24 cellular contexts compared by ENCODE assay signal in the genomic region with DNA sequence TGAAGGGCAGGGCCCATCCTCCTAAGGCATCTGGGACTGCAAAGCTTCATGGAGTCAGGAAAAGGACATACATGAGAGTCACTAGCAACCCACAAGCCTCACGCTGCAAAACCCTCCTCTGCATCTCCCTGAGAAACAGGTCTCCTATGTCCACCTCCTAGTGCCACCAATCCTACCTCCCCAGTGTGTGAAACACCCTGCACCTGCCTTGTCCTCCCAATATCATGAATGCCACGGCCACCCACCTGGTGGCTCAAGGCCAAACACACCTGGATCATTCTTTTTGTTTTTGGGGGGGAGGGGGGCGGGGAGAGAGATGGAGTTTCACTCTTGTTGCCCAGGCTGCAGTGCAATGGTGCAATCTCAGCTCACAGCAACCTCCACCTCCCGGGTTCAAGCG.
DNase-seq lines count a peak whose midpoint lies in the region; ATAC-seq, FAIRE-seq and TF ChIP-seq lines count a peak whose summit lies in the region.
"Had no signal": no experiment of that assay in that cellular context is flagged by ENCODE, and none has a peak within 500 bp of the region (broad histone marks: within the 10 kb centered on the region; RNA-seq: fewer than 3 reads in every experiment).

No MANE protein-coding gene starts in this region.

- H3K18ac ChIP-seq in H9 (ENCODE audit: insufficient read length, low read depth, low read length) (no peak overlapping the region), H1 (ENCODE audit: extremely low read depth, low read length) (no peak overlapping the region)

- POLR2A ChIA-PET in H1 (lab: Charles Lee; ENCODE audit: partially characterized antibody), result interaction anchor here (1.2 to 1.5 kb wide), 2 partner anchors 9 kb away, joined by 3 read pairs; no protein-coding TSS in a partner anchor

- H3K4me2 ChIP-seq in H9 (ENCODE audit: insufficient read depth, insufficient read length, low read length) (no peak overlapping the region), H1 (ENCODE audit: insufficient read depth in 1 of 2, low read depth in 2 of 2, low read length in 2 of 2) (no peak overlapping the region)
- H3K4me2 ChIP-seq: SK-N-SH had no signal

- H2BK20ac ChIP-seq in H9 (ENCODE audit: low read depth, low read length, poor library complexity, severe bottlenecking), result no peak overlapping the region
- no peak overlapping the region for H2BK20ac ChIP-seq in H1 (ENCODE audit: low read length)

- WGBS in H9 (ENCODE audit: extremely low coverage, insufficient read length, low lambda C conversion rate), result no CpG with 5 or more reads among the region's 5 CpGs
- WGBS in H1 (ENCODE audit: extremely low coverage in 1 of 2, insufficient coverage in 1 of 2, insufficient read length in 1 of 2, insufficient replicate concordance in 2 of 2, low coverage in 1 of 2, low lambda C conversion rate in 2 of 2, missing lambda C conversion rate in 1 of 2), 2 experiments, result 87% methylated on average over 4 of the region's 5 CpGs; no CpG with 5 or more reads in 1 of the 2 experiments

- no peaks in the 10 kb centered on the region for H3K27me3 ChIP-seq in H9 (ENCODE audit: insufficient read depth, low read length)
- no peaks in the 10 kb centered on the region for H3K27me3 ChIP-seq in H1 (replicated peaks in 1 of 4; ENCODE audit: control insufficient read depth in 3 of 4, extremely low read depth in 1 of 4, insufficient read depth in 3 of 4, low read length in 3 of 4)
- H3K27me3 ChIP-seq: neutrophil, tibial nerve had no signal

- peaks cover 6% of the 10 kb centered on the region for H3K79me1 ChIP-seq in H9 (ENCODE audit: insufficient read depth, low read depth, low read length, poor library complexity, severe bottlenecking)
- H3K79me1 ChIP-seq in H1 (ENCODE audit: low read depth, low read length), result peaks cover 6% of the 10 kb centered on the region

- H3K9me3 Mint-ChIP-seq in H9, result no peaks in the 10 kb centered on the region
- H3K9me3 Mint-ChIP-seq: activated T-cell treated with anti-CD3 and anti-CD28 coated beads, Interleukin-2, amount 50 U/mL, for 72 hours had no signal

- H3K9me3 ChIP-seq in H9 (ENCODE audit: control insufficient read depth, low read depth, low read length) (no peaks in the 10 kb centered on the region), H1 (ENCODE audit: insufficient read depth in 2 of 2, low read depth in 1 of 2, low read length in 1 of 2) (no peaks in the 10 kb centered on the region)
- H3K9me3 ChIP-seq: neutrophil, psoas muscle, SK-N-SH, tibial nerve had no signal

- H2BK5ac ChIP-seq in H9 (ENCODE audit: insufficient read length, low read length) (no peak overlapping the region), H1 (ENCODE audit: low read depth, low read length) (peak overlapping the region; percentile 78)

- H4K5ac ChIP-seq in H9 (ENCODE audit: insufficient read length, low read depth, low read length) (no peak overlapping the region), H1 (ENCODE audit: insufficient read length, low read depth, low read length) (no peak overlapping the region)

- H3K23ac ChIP-seq in H9 (ENCODE audit: insufficient read length, low read depth, low read length) (no peak overlapping the region), H1 (ENCODE audit: insufficient read length) (no peak overlapping the region)

- H3K4me3 Mint-ChIP-seq in H9, result no peak overlapping the region
- H3K4me3 Mint-ChIP-seq: activated T-cell treated with anti-CD3 and anti-CD28 coated beads, Interleukin-2, amount 50 U/mL, for 72 hours had no signal

- H4K20me1 ChIP-seq in H9 (ENCODE audit: control insufficient read depth, insufficient read depth, insufficient read length) (no peaks in the 10 kb centered on the region), H1 (replicated peaks in 1 of 2; ENCODE audit: control insufficient read depth in 1 of 2, insufficient read depth in 2 of 2, low read length in 2 of 2) (peaks cover 4 to 12% of the 10 kb centered on the region in 2 experiments)

- CTCF ChIA-PET in H1 (lab: Charles Lee; ENCODE audit: partially characterized antibody), result interaction anchor here (3.5 kb wide), 1 partner anchor 7 kb away, joined by 24 read pairs; no protein-coding TSS in a partner anchor

- H3K27ac ChIP-seq in H9 (ENCODE audit: insufficient read length, low read depth, low read length), result no peak overlapping the region
- peak overlapping the region; percentile 6; the same call in 1 of the 2 replicates for H3K27ac ChIP-seq in H1 (ENCODE audit: low read depth, low read length)
- H3K27ac ChIP-seq: neutrophil, psoas muscle, tibial nerve had no signal

- H2BK12ac ChIP-seq in H9 (ENCODE audit: insufficient read length, low read depth, low read length), result no peak overlapping the region
- no peak overlapping the region for H2BK12ac ChIP-seq in H1 (ENCODE audit: low read depth, low read length)

- no peak overlapping the region for H3K56ac ChIP-seq in H9 (ENCODE audit: insufficient read length, low read depth, low read length)
- H3K56ac ChIP-seq in H1 (replicated peaks; ENCODE audit: insufficient read length, low read depth, low read length), result no peak overlapping the region

- peaks cover 2% of the 10 kb centered on the region; the same call in 1 of the 2 replicates for H3K27me3 Mint-ChIP-seq in H9 (ENCODE audit: low read depth)

- no peak for TF ChIP-seq RAD21 in H1 (IDR thresholded peaks at IDR 0.05 in 1 of 2, conservative IDR thresholded peaks at IDR 0.05 in 1 of 2; ENCODE audit: low read depth in 2 of 2, low read length in 2 of 2)

- H3K9ac ChIP-seq in H9 (ENCODE audit: extremely low read depth, insufficient read length, low read length) (no peak overlapping the region), H1 (replicated peaks in 1 of 4; ENCODE audit: extremely low read depth in 1 of 4, low read depth in 3 of 4, low read length in 3 of 4) (no peak overlapping the region)
- H3K9ac ChIP-seq: SK-N-SH had no signal

- no peak for ATAC-seq in GM21381 (IDR thresholded peaks at IDR 0.05; ENCODE audit: unreplicated experiment)
- ATAC-seq: activated CD4-positive, CD25-positive, alpha-beta regulatory T cell treated with anti-CD3 and anti-CD28 coated beads, Interleukin-2, amount 50 U/mL, for 24 hours; activated T-cell treated with anti-CD3 and anti-CD28 coated beads, Interleukin-2, amount 50 U/mL, for 72 hours; psoas muscle had no signal

- H3K4me1 Mint-ChIP-seq in H9, result peaks cover 15 to 26% of the 10 kb centered on the region in 2 experiments

- DNase-seq in COLO668 (lab: John Stamatoyannopoulos, UW; ENCODE audit: unreplicated experiment) (peak; percentile 65), H9 (no peak), NCI-H774 (lab: John Stamatoyannopoulos, UW) (peak; percentile 80), H1 (ENCODE audit: low read depth in 1 of 2, low spot score in 2 of 2) (no peak), NCI-H345 treated with DMSO at 0.1 percent for 48 hours (lab: John Stamatoyannopoulos, UW; ENCODE audit: unreplicated experiment) (no peak), DMS153 (lab: John Stamatoyannopoulos, UW) (no peak)
- DNase-seq: activated CD8-positive, alpha-beta memory T cell treated with anti-CD3 and anti-CD28 coated beads for 24 hours; activated naive CD4-positive, alpha-beta T cell treated with anti-CD3 and anti-CD28 coated beads, Interleukin-2, amount 50 U/mL, for 16 hours; activated T-cell treated with anti-CD3 and anti-CD28 coated beads, Interleukin-2, amount 50 U/mL, for 72 hours; aorta; EL; glutamatergic neuron; GOT3; kidney glomerular epithelial cell; NCI-H1694; NCI-H345; psoas muscle; SK-N-SH; stimulated activated naive CD4-positive, alpha-beta T cell treated with Interleukin-2 at 50 U/mL for 16 hours had no signal

- H2BK120ac ChIP-seq in H9 (ENCODE audit: low read depth, low read length, poor library complexity, severe bottlenecking), result no peak overlapping the region
- no peak overlapping the region for H2BK120ac ChIP-seq in H1 (replicated peaks; ENCODE audit: low read depth, low read length)

- peak overlapping the region; percentile 49 to 92 (median 88); a peak in 5 of 7 replicates for H3K27ac Mint-ChIP-seq in H9

- H2AFZ ChIP-seq in H9 (ENCODE audit: low read length) (no peak overlapping the region), H1 (ENCODE audit: low read length) (no peak overlapping the region)

- H4K8ac ChIP-seq in H9 (replicated peaks; ENCODE audit: insufficient read length, low read depth, low read length) (no peak overlapping the region), H1 (ENCODE audit: extremely low read depth, insufficient read depth, low read length) (no peak overlapping the region)

- no peak for TF ChIP-seq CTCF in H9 (conservative IDR thresholded peaks at IDR 0.05)
- TF ChIP-seq CTCF in H1 (IDR thresholded peaks at IDR 0.05; ENCODE audit: control extremely low read depth in 1 of 3, insufficient read depth in 1 of 3, low read depth in 1 of 3, low read length in 3 of 3), result no peak

- H3K4ac ChIP-seq in H9 (ENCODE audit: low read depth, low read length), result no peak overlapping the region
- H3K4ac ChIP-seq in H1 (replicated peaks; ENCODE audit: insufficient read length, low read depth, low read length), result no peak overlapping the region

- H2AK5ac ChIP-seq in H9 (ENCODE audit: insufficient read length, low read length) (no peak overlapping the region), H1 (ENCODE audit: low read depth, low read length) (no peak overlapping the region)

- peaks cover 58 to 76% (median 68%) of the 10 kb centered on the region in 3 experiments for H3K36me3 Mint-ChIP-seq in H9 (ENCODE audit: insufficient read depth in 1 of 3, low read depth in 3 of 3)

- peaks cover 13 to 71% (median 50%) of the 10 kb centered on the region in 4 experiments; a peak in 7 of 8 replicates for H3K36me3 ChIP-seq in H1 (ENCODE audit: control insufficient read depth in 2 of 4, insufficient read depth in 4 of 4, low read length in 3 of 4)

- no peak for TF ChIP-seq EP300 in H1 (IDR thresholded peaks at IDR 0.05; ENCODE audit: borderline replicate concordance in 1 of 2, low read depth in 2 of 2, low read length in 2 of 2)

- no peak for FAIRE-seq in H1 (lab: Jason Lieb, UNC)
- FAIRE-seq: endothelial cell of umbilical vein had no signal

- H3K79me2 ChIP-seq in H9 (ENCODE audit: insufficient read depth, low read length) (peaks cover 10% of the 10 kb centered on the region; the same call in 1 of the 2 replicates), H1 (ENCODE audit: control insufficient read depth in 1 of 2, insufficient read depth in 2 of 2, low read length in 2 of 2) (peaks cover 8 to 78% of the 10 kb centered on the region in 2 experiments; a peak in 3 of 4 replicates)

- H4K91ac ChIP-seq in H9 (ENCODE audit: insufficient read length, low read depth, low read length) (no peak overlapping the region), H1 (replicated peaks; ENCODE audit: insufficient read length, low read length) (no peak overlapping the region)

- no peak overlapping the region for H3T11ph ChIP-seq in H9 (ENCODE audit: low read length)

- no peaks in the 10 kb centered on the region for H3K4me1 ChIP-seq in H9 (ENCODE audit: insufficient read depth, low read length)
- peaks cover 0 to 8% (median 0%) of the 10 kb centered on the region in 4 experiments; a peak in 2 of 7 replicates for H3K4me1 ChIP-seq in H1 (replicated peaks in 1 of 4; ENCODE audit: control insufficient read depth in 3 of 4, insufficient read depth in 4 of 4, low read length in 3 of 4)

- H3K14ac ChIP-seq in H9 (ENCODE audit: insufficient read depth, low read length) (no peak overlapping the region), H1 (ENCODE audit: insufficient read length) (no peak overlapping the region)

- H3K4me3 ChIP-seq in H1 (ENCODE audit: extremely low read depth in 1 of 4, insufficient read depth in 2 of 4, low read depth in 3 of 4, low read length in 4 of 4), result no peak overlapping the region
- H3K4me3 ChIP-seq: psoas muscle, tibial nerve had no signal

- H2BK15ac ChIP-seq in H9 (ENCODE audit: low read depth, low read length), result no peak overlapping the region
- no peak overlapping the region for H2BK15ac ChIP-seq in H1 (ENCODE audit: low read length)

- H3K23me2 ChIP-seq in H9 (ENCODE audit: insufficient read length, low read depth, low read length, poor library complexity, severe bottlenecking) (no peaks in the 10 kb centered on the region), H1 (ENCODE audit: low read depth, low read length) (no peaks in the 10 kb centered on the region; the same call in 1 of the 2 replicates)

- no peak; a peak in 1 of 3 replicates for TF ChIP-seq POLR2A in H1 (IDR thresholded peaks at IDR 0.05; ENCODE audit: control extremely low read depth in 1 of 2, low read depth in 2 of 2, low read length in 2 of 2)

Comparison
In these comparisons a context has a peak if more than half of its experiments do, and no peak if none do; other contexts are left out.
1. DNase-seq: peak in COLO668 (single experiment) and NCI-H774 (single experiment); none in H9 (single experiment), H1 (0 of 2), NCI-H345 treated with DMSO at 0.1 percent for 48 hours (single experiment) and DMS153 (single experiment).